ENCODE assay signal across 1 cellular context in the genomic region with DNA sequence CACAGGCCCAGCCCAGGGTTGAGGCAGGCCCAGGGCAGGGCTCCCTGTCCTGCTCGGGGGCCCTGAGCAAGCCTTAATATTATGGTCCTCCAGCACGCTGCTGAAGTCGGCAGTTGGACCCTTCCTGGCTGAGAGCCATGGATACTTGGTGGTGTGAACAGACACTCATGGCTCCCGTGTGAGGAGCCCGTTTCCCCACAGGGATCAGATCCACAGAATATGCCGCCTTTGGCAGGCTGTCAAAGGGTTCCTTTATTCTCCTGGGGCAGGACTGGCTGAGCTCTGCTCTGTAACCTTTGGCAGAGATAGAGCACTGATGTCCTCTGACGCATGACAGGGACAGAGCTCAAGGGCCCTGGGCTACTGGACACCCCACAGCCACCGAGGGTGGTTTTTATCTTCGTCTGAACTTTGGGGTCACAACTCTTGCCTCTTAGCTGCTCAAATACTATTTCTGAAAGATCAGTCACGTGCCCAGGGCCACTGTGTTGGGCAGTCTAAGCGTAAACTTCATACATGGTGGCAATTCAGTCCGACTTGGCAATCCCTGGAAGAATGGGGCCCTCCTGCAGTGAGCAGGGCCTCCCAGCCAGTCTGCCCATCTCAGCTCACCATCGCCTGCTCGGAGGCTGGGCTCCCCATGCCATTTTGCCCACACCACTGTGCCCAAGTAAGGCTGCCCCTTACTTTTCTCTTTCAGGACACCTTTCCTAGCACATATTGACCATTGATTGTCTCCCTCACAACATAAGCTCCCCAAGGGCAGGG.
TF ChIP-seq lines count a peak whose summit lies in the region.

No MANE protein-coding gene starts in this region.

TF ChIP-seq in HepG2, 621 proteins besides CTCF, POLR2A, EP300 and RAD21 (continued from another document and continues in another):
- TF ChIP-seq KIAA2018 (CRISPR knock-in tag; IDR thresholded peaks at IDR 0.05; ENCODE audit: borderline replicate concordance) (no peak), ZNF569 (CRISPR knock-in tag; IDR thresholded peaks at IDR 0.05; ENCODE audit: borderline replicate concordance) (no peak), ZNF790 (CRISPR knock-in tag; IDR thresholded peaks at IDR 0.05; ENCODE audit: borderline replicate concordance) (no peak), ZSCAN20 (CRISPR knock-in tag; IDR thresholded peaks at IDR 0.05; ENCODE audit: borderline replicate concordance) (no peak), HOXA3 (CRISPR knock-in tag; IDR thresholded peaks at IDR 0.05) (peak; percentile 89), KMT2B (CRISPR knock-in tag; IDR thresholded peaks at IDR 0.05) (peak; percentile 63; the same call in 1 of the 2 replicates), ZNF563 (CRISPR knock-in tag; IDR thresholded peaks at IDR 0.05) (peak; percentile 74; the same call in 1 of the 2 replicates), CEBPG (CRISPR knock-in tag; IDR thresholded peaks at IDR 0.05) (no peak), ZNF644 (CRISPR knock-in tag; IDR thresholded peaks at IDR 0.05; ENCODE audit: low read depth) (peak; percentile 49; the same call in 1 of the 2 replicates), ZBTB1 (CRISPR knock-in tag; IDR thresholded peaks at IDR 0.05; ENCODE audit: borderline replicate concordance) (no peak), SIN3A (IDR thresholded peaks at IDR 0.05; ENCODE audit: borderline replicate concordance, low read depth, low read length) (no peak; the same call in 1 of the 2 replicates), HNF4G (IDR thresholded peaks at IDR 0.05; ENCODE audit: borderline replicate concordance, low read depth, low read length) (peak; percentile 76), HNF4G (CRISPR knock-in tag; IDR thresholded peaks at IDR 0.05; ENCODE audit: borderline replicate concordance, low read depth) (no peak; the same call in 1 of the 2 replicates), ZBTB43 (CRISPR knock-in tag; conservative IDR thresholded peaks at IDR 0.05) (no peak), SMAD3 (CRISPR knock-in tag; IDR thresholded peaks at IDR 0.05) (peak; percentile 46; the same call in 1 of the 2 replicates), PHF21A (CRISPR knock-in tag; IDR thresholded peaks at IDR 0.05) (peak; percentile 97), CBX1 (IDR thresholded peaks at IDR 0.05; ENCODE audit: low read depth) (no peak), PITX1 (CRISPR knock-in tag; IDR thresholded peaks at IDR 0.05) (peak; percentile 38; the same call in 1 of the 2 replicates), HIC2 (CRISPR knock-in tag; IDR thresholded peaks at IDR 0.05; ENCODE audit: low read depth) (peak; percentile 78), ZNF577 (CRISPR knock-in tag; IDR thresholded peaks at IDR 0.05; ENCODE audit: borderline replicate concordance, low read depth) (no peak), IRX3 (CRISPR knock-in tag; IDR thresholded peaks at IDR 0.05; ENCODE audit: borderline replicate concordance, low read depth) (no peak; the same call in 1 of the 2 replicates), IKZF5 (CRISPR knock-in tag; IDR thresholded peaks at IDR 0.05) (peak; percentile 65), KDM6A (CRISPR knock-in tag; IDR thresholded peaks at IDR 0.05; ENCODE audit: low read depth) (peak; percentile 37; the same call in 1 of the 2 replicates), CAMTA2 (CRISPR knock-in tag; IDR thresholded peaks at IDR 0.05; ENCODE audit: borderline replicate concordance) (no peak), ZNF709 (CRISPR knock-in tag; IDR thresholded peaks at IDR 0.05) (peak; percentile 83), POLR2AphosphoS2 (IDR thresholded peaks at IDR 0.05; ENCODE audit: low read depth, low read length) (no peak), NFIB (CRISPR knock-in tag; IDR thresholded peaks at IDR 0.05; ENCODE audit: borderline replicate concordance) (no peak)
- TF ChIP-seq, protein P1, sequence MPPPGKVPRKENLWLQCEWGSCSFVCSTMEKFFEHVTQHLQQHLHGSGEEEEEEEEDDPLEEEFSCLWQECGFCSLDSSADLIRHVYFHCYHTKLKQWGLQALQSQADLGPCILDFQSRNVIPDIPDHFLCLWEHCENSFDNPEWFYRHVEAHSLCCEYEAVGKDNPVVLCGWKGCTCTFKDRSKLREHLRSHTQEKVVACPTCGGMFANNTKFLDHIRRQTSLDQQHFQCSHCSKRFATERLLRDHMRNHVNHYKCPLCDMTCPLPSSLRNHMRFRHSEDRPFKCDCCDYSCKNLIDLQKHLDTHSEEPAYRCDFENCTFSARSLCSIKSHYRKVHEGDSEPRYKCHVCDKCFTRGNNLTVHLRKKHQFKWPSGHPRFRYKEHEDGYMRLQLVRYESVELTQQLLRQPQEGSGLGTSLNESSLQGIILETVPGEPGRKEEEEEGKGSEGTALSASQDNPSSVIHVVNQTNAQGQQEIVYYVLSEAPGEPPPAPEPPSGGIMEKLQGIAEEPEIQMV (CRISPR knock-in tag; IDR thresholded peaks at IDR 0.05; ENCODE audit: low read depth): no peak
- TF ChIP-seq, protein P2, sequence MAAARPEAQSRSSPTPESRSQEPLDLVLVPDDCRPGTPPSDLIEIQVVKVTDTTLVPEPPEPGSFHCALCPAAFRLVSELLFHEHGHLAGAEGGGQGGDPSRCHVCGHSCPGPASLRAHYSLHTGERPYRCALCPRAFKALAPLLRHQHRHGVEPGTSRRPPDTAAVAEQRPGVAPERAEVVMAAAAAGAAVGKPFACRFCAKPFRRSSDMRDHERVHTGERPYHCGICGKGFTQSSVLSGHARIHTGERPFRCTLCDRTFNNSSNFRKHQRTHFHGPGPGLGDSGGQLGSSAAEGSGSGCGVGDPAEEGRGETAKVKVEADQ (CRISPR knock-in tag; IDR thresholded peaks at IDR 0.05; ENCODE audit: borderline replicate concordance): peak; percentile 62; the same call in 1 of the 2 replicates
- TF ChIP-seq, protein P3, sequence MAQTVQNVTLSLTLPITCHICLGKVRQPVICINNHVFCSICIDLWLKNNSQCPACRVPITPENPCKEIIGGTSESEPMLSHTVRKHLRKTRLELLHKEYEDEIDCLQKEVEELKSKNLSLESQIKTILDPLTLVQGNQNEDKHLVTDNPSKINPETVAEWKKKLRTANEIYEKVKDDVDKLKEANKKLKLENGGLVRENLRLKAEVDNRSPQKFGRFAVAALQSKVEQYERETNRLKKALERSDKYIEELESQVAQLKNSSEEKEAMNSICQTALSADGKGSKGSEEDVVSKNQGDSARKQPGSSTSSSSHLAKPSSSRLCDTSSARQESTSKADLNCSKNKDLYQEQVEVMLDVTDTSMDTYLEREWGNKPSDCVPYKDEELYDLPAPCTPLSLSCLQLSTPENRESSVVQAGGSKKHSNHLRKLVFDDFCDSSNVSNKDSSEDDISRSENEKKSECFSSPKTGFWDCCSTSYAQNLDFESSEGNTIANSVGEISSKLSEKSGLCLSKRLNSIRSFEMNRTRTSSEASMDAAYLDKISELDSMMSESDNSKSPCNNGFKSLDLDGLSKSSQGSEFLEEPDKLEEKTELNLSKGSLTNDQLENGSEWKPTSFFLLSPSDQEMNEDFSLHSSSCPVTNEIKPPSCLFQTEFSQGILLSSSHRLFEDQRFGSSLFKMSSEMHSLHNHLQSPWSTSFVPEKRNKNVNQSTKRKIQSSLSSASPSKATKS (CRISPR knock-in tag; IDR thresholded peaks at IDR 0.05): no peak
- TF ChIP-seq, protein P4, sequence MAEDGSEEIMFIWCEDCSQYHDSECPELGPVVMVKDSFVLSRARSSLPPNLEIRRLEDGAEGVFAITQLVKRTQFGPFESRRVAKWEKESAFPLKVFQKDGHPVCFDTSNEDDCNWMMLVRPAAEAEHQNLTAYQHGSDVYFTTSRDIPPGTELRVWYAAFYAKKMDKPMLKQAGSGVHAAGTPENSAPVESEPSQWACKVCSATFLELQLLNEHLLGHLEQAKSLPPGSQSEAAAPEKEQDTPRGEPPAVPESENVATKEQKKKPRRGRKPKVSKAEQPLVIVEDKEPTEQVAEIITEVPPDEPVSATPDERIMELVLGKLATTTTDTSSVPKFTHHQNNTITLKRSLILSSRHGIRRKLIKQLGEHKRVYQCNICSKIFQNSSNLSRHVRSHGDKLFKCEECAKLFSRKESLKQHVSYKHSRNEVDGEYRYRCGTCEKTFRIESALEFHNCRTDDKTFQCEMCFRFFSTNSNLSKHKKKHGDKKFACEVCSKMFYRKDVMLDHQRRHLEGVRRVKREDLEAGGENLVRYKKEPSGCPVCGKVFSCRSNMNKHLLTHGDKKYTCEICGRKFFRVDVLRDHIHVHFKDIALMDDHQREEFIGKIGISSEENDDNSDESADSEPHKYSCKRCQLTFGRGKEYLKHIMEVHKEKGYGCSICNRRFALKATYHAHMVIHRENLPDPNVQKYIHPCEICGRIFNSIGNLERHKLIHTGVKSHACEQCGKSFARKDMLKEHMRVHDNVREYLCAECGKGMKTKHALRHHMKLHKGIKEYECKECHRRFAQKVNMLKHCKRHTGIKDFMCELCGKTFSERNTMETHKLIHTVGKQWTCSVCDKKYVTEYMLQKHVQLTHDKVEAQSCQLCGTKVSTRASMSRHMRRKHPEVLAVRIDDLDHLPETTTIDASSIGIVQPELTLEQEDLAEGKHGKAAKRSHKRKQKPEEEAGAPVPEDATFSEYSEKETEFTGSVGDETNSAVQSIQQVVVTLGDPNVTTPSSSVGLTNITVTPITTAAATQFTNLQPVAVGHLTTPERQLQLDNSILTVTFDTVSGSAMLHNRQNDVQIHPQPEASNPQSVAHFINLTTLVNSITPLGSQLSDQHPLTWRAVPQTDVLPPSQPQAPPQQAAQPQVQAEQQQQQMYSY (CRISPR knock-in tag; IDR thresholded peaks at IDR 0.05): no peak
